In the genomic region with DNA sequence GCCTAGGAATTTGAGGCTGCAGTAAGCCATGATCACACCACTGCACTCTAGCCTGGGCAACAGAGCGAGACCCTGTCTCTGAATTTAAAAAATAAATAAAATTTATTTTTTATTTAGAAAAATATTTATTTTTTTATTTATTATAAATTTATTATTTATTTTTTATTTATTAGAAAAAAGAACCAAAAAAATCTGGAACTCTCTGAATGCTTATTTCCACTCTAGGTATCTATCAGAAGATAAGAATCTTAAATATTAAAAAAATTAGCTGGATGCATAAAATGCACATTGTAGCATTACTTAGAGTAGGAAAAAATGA, we compare ENCODE assay signal across 25 cellular contexts.
"Had no signal": no experiment of that assay in that cellular context is flagged by ENCODE, and none has a peak within 500 bp of the region (broad histone marks: within the 10 kb centered on the region; RNA-seq: fewer than 3 reads in every experiment).

No MANE protein-coding gene starts in this region.

- H3K27ac ChIP-seq: left lung, lower lobe of right lung, parathyroid adenoma, psoas muscle, right lobe of liver, stomach, thyroid gland, transverse colon, upper lobe of left lung had no signal

- DNase-seq: hippocampal formation; left colon; left lung; lower lobe of right lung; mammary epithelial cell; mesenchymal stem cell; naive thymus-derived CD8-positive, alpha-beta T cell; nucleus accumbens; psoas muscle; right lobe of liver; stimulated activated CD4-positive, alpha-beta T cell treated with anti-CD3 and anti-CD28 coated beads, Interleukin-12 subunit alpha, Interleukin-12 subunit beta, amount 100 ng/mL, for 4 hours; stimulated activated CD4-positive, alpha-beta T cell treated with anti-CD3 and anti-CD28 coated beads, Interleukin-15, amount 100 ng/mL, for 24 hours; stimulated activated CD4-positive, alpha-beta T cell treated with anti-CD3 and anti-CD28 coated beads, Interleukin-2, amount 100 ng/mL, for 24 hours; stimulated activated CD4-positive, alpha-beta T cell treated with anti-CD3 and anti-CD28 coated beads, Interleukin-4, amount 100 ng/mL, for 1 hour; stimulated activated naive B cell treated with anti-CD40 and anti-IgM and Interleukin-4, amounts not matched to agents 10 μg/mL and 1 μg/mL and 100 μg/mL, for 72 hours; stimulated activated naive CD8-positive, alpha-beta T cell treated with anti-CD3 and anti-CD28 coated beads, Interleukin-15, Interleukin-2, amounts not matched to agents 100 U/mL and 50 U/mL, for 24 hours; testis; thyroid gland; transverse colon; upper lobe of left lung had no signal

- H3K4me1 Mint-ChIP-seq: naive thymus-derived CD8-positive, alpha-beta T cell; nephron; neural crest cell; stimulated activated naive B cell treated with anti-CD40 and anti-IgM and Interleukin-4, amounts not matched to agents 10 μg/mL and 1 μg/mL and 100 μg/mL, for 72 hours had no signal

- H3K9me3 ChIP-seq: left lung, lower lobe of right lung, psoas muscle, right lobe of liver, stomach, testis, thyroid gland, transverse colon, upper lobe of left lung had no signal

- H3K27me3 ChIP-seq: left lung, right lobe of liver, stomach, testis, thyroid gland, transverse colon, upper lobe of left lung had no signal

- H3K27ac Mint-ChIP-seq: naive thymus-derived CD8-positive, alpha-beta T cell; nephron; stimulated activated naive B cell treated with anti-CD40 and anti-IgM and Interleukin-4, amounts not matched to agents 10 μg/mL and 1 μg/mL and 100 μg/mL, for 72 hours had no signal

- H3K4me3 ChIP-seq: left lung, lower lobe of right lung, psoas muscle, right lobe of liver, stomach, testis, thyroid gland, transverse colon, upper lobe of left lung had no signal

- H3K4me3 Mint-ChIP-seq: naive thymus-derived CD8-positive, alpha-beta T cell; nephron; neural crest cell; stimulated activated naive B cell treated with anti-CD40 and anti-IgM and Interleukin-4, amounts not matched to agents 10 μg/mL and 1 μg/mL and 100 μg/mL, for 72 hours had no signal

- FAIRE-seq: keratinocyte had no signal

- H3K27me3 Mint-ChIP-seq: naive thymus-derived CD8-positive, alpha-beta T cell; stimulated activated naive B cell treated with anti-CD40 and anti-IgM and Interleukin-4, amounts not matched to agents 10 μg/mL and 1 μg/mL and 100 μg/mL, for 72 hours had no signal

- H3K9me3 Mint-ChIP-seq: naive thymus-derived CD8-positive, alpha-beta T cell; nephron; neural crest cell; stimulated activated naive B cell treated with anti-CD40 and anti-IgM and Interleukin-4, amounts not matched to agents 10 μg/mL and 1 μg/mL and 100 μg/mL, for 72 hours had no signal

- H3K36me3 ChIP-seq: left lung, right lobe of liver, thyroid gland had no signal

- H3K4me1 ChIP-seq: left lung, lower lobe of right lung, parathyroid adenoma, psoas muscle, transverse colon had no signal

- ATAC-seq: left colon; left lung; lower lobe of right lung; naive thymus-derived CD8-positive, alpha-beta T cell; psoas muscle; right lobe of liver; stimulated activated naive B cell treated with anti-CD40 and anti-IgM and Interleukin-4, amounts not matched to agents 10 μg/mL and 1 μg/mL and 100 μg/mL, for 72 hours; stimulated activated naive CD8-positive, alpha-beta T cell treated with anti-CD3 and anti-CD28 coated beads, Interleukin-15, Interleukin-2, amounts not matched to agents 100 U/mL and 50 U/mL, for 24 hours had no signal
